2 cellular contexts compared by ENCODE assay signal in the genomic region with DNA sequence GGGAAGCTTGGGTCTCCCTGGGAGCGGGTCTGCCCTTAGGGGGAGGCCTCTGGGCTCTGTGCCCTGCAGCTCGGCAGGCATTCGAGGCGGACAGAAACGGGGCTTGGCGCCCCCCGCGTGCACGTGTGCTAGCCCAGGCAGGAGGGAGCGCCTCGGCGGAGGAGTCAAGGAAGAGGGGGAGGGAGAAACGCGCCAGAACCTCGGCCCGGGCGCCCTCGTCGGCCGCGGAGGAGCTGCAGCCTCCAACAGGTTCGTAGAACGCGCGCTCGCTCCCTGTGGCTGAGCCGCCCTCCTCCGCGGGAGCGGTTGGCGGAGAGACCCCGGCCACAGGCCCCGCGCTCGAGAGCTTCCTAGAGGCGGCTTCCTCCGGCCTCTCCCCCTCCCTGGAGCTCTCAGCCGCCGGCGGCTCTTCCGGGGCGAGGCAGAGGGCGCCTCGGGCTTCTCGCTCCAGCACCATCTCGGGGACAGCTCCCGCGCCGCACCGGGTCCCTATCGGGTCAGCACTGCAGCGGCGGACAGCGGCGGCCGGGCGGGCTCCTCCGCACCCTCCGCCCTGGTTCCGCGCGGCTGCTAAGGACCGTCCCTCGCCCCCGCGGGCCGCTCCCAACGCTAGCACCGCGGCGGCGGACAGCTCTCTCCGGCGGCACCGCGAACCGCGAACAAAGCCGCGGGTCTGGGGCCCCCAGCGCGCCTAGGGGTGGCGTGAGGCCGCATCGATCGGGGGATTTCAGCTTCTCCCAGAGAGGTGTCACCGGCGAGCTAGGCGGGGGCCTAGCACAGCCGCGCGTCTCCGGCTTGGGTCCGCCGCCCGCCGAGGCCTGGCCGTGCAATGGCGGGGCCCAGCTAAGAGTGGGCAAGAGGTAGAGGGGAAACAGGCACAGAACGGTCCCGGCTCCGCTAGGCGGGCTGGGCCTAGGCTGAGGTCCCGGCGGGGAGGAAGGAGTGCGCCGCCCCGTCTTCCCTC.
TF ChIP-seq lines count a peak whose summit lies in the region.

No MANE protein-coding gene starts in this region.

TF ChIP-seq in HEK293, 187 proteins besides CTCF, POLR2A, EP300 and RAD21 (continued from another document and continues in another):
- TF ChIP-seq ZNF677 (tag by site-specific recombination; IDR thresholded peaks at IDR 0.05) (no peak), ZNF585B (tag by site-specific recombination; IDR thresholded peaks at IDR 0.05) (no peak), ZNF561 (tag by site-specific recombination; IDR thresholded peaks at IDR 0.05; ENCODE audit: borderline replicate concordance) (peak; percentile 98), ZNF248 (tag by site-specific recombination; IDR thresholded peaks at IDR 0.05) (no peak), ZNF214 (tag by site-specific recombination; IDR thresholded peaks at IDR 0.05; ENCODE audit: borderline replicate concordance) (no peak), YY1 (tag by site-specific recombination; IDR thresholded peaks at IDR 0.05) (no peak; the same call in 1 of the 2 replicates), ZNF350 (tag by site-specific recombination; IDR thresholded peaks at IDR 0.05) (no peak), MYNN (tag by site-specific recombination; IDR thresholded peaks at IDR 0.05; ENCODE audit: borderline replicate concordance) (no peak; the same call in 1 of the 2 replicates), ZIC2 (tag by site-specific recombination; IDR thresholded peaks at IDR 0.05) (peak; percentile 57), TRIM28 (IDR thresholded peaks at IDR 0.05; ENCODE audit: borderline replicate concordance, low read length) (no peak), ZBTB48 (tag by site-specific recombination; IDR thresholded peaks at IDR 0.05) (peak; percentile 66; the same call in 1 of the 2 replicates), SP7 (tag by site-specific recombination; IDR thresholded peaks at IDR 0.05) (no peak; the same call in 1 of the 2 replicates), ZNF324 (tag by site-specific recombination; IDR thresholded peaks at IDR 0.05) (0 out of 2 replicates have a peak, but pooled peaks have one; percentile 37), EGR2 (tag by site-specific recombination; IDR thresholded peaks at IDR 0.05; ENCODE audit: low read depth) (peak; percentile 47), ZNF426 (tag by site-specific recombination; IDR thresholded peaks at IDR 0.05) (no peak), ZNF155 (tag by site-specific recombination; IDR thresholded peaks at IDR 0.05) (no peak), YY2 (tag by site-specific recombination; IDR thresholded peaks at IDR 0.05) (0 out of 2 replicates have a peak, but pooled peaks have one; percentile 55), ZNF10 (tag by site-specific recombination; IDR thresholded peaks at IDR 0.05) (0 out of 2 replicates have a peak, but pooled peaks have one; percentile 20), TCF7L2 (IDR thresholded peaks at IDR 0.05; ENCODE audit: borderline replicate concordance, low read depth, low read length) (no peak), SETDB1 (IDR thresholded peaks at IDR 0.05; ENCODE audit: insufficient read length, low read length) (no peak), ZNF335 (tag by site-specific recombination; conservative IDR thresholded peaks at IDR 0.05) (peak; percentile 81), ZBTB21 (tag by site-specific recombination; IDR thresholded peaks at IDR 0.05) (no peak), ZBTB7A (tag by site-specific recombination; IDR thresholded peaks at IDR 0.05; ENCODE audit: low read depth) (no peak)
- TF ChIP-seq, protein P1, sequence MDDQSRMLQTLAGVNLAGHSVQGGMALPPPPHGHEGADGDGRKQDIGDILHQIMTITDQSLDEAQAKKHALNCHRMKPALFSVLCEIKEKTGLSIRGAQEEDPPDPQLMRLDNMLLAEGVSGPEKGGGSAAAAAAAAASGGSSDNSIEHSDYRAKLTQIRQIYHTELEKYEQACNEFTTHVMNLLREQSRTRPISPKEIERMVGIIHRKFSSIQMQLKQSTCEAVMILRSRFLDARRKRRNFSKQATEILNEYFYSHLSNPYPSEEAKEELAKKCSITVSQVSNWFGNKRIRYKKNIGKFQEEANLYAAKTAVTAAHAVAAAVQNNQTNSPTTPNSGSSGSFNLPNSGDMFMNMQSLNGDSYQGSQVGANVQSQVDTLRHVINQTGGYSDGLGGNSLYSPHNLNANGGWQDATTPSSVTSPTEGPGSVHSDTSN (CRISPR knock-in tag; IDR thresholded peaks at IDR 0.05): peak; percentile 99
- TF ChIP-seq, protein P2, sequence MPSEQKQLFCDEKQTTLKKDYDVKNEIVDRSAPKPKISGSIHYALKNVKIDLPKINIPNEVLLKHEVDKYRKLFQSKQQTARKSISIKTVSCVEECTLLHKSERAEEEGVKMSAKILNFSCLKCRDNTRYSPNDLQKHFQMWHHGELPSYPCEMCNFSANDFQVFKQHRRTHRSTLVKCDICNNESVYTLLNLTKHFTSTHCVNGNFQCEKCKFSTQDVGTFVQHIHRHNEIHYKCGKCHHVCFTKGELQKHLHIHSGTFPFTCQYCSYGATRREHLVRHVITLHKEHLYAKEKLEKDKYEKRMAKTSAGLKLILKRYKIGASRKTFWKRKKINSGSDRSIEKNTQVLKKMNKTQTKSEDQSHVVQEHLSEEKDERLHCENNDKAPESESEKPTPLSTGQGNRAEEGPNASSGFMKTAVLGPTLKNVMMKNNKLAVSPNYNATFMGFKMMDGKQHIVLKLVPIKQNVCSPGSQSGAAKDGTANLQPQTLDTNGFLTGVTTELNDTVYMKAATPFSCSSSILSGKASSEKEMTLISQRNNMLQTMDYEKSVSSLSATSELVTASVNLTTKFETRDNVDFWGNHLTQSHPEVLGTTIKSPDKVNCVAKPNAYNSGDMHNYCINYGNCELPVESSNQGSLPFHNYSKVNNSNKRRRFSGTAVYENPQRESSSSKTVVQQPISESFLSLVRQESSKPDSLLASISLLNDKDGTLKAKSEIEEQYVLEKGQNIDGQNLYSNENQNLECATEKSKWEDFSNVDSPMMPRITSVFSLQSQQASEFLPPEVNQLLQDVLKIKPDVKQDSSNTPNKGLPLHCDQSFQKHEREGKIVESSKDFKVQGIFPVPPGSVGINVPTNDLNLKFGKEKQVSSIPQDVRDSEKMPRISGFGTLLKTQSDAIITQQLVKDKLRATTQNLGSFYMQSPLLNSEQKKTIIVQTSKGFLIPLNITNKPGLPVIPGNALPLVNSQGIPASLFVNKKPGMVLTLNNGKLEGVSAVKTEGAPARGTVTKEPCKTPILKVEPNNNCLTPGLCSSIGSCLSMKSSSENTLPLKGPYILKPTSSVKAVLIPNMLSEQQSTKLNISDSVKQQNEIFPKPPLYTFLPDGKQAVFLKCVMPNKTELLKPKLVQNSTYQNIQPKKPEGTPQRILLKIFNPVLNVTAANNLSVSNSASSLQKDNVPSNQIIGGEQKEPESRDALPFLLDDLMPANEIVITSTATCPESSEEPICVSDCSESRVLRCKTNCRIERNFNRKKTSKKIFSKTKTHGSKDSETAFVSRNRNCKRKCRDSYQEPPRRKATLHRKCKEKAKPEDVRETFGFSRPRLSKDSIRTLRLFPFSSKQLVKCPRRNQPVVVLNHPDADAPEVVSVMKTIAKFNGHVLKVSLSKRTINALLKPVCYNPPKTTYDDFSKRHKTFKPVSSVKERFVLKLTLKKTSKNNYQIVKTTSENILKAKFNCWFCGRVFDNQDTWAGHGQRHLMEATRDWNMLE (tag by site-specific recombination; conservative IDR thresholded peaks at IDR 0.05; ENCODE audit: low read depth): no peak

TF ChIP-seq in HepG2, 621 proteins besides CTCF, POLR2A, EP300 and RAD21 (continued from another document and continues in another):
- TF ChIP-seq, protein P3, sequence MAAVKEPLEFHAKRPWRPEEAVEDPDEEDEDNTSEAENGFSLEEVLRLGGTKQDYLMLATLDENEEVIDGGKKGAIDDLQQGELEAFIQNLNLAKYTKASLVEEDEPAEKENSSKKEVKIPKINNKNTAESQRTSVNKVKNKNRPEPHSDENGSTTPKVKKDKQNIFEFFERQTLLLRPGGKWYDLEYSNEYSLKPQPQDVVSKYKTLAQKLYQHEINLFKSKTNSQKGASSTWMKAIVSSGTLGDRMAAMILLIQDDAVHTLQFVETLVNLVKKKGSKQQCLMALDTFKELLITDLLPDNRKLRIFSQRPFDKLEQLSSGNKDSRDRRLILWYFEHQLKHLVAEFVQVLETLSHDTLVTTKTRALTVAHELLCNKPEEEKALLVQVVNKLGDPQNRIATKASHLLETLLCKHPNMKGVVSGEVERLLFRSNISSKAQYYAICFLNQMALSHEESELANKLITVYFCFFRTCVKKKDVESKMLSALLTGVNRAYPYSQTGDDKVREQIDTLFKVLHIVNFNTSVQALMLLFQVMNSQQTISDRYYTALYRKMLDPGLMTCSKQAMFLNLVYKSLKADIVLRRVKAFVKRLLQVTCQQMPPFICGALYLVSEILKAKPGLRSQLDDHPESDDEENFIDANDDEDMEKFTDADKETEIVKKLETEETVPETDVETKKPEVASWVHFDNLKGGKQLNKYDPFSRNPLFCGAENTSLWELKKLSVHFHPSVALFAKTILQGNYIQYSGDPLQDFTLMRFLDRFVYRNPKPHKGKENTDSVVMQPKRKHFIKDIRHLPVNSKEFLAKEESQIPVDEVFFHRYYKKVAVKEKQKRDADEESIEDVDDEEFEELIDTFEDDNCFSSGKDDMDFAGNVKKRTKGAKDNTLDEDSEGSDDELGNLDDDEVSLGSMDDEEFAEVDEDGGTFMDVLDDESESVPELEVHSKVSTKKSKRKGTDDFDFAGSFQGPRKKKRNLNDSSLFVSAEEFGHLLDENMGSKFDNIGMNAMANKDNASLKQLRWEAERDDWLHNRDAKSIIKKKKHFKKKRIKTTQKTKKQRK (IDR thresholded peaks at IDR 0.05; ENCODE audit: low read length): no peak
- TF ChIP-seq ZNF660 (CRISPR knock-in tag; IDR thresholded peaks at IDR 0.05; ENCODE audit: borderline replicate concordance, low read depth) (peak; percentile 99), SIN3A (IDR thresholded peaks at IDR 0.05; ENCODE audit: borderline replicate concordance, low read depth, low read length) (peak; percentile 100), ZNF557 (CRISPR knock-in tag; IDR thresholded peaks at IDR 0.05) (peak; percentile 100), RAD51 (IDR thresholded peaks at IDR 0.05; ENCODE audit: borderline replicate concordance) (no peak), PCBP2 (optimal IDR thresholded peaks at IDR 0.05; ENCODE audit: low read depth, low read length, poor library complexity, severe bottlenecking) (no peak), KLF12 (CRISPR knock-in tag; IDR thresholded peaks at IDR 0.05; ENCODE audit: borderline replicate concordance) (peak; percentile 100), MIER3 (CRISPR knock-in tag; IDR thresholded peaks at IDR 0.05; ENCODE audit: borderline replicate concordance) (peak; percentile 99), SP4 (CRISPR knock-in tag; IDR thresholded peaks at IDR 0.05) (peak; percentile 98), PTBP1 (IDR thresholded peaks at IDR 0.05; ENCODE audit: low read depth, low read length, poor library complexity, severe bottlenecking) (peak; percentile 48), KDM5B (CRISPR knock-in tag; IDR thresholded peaks at IDR 0.05; ENCODE audit: borderline replicate concordance) (peak; percentile 100), YEATS2 (CRISPR knock-in tag; IDR thresholded peaks at IDR 0.05; ENCODE audit: borderline replicate concordance) (peak; percentile 97), KAT8 (CRISPR knock-in tag; IDR thresholded peaks at IDR 0.05) (peak; percentile 95), FOXK2 (IDR thresholded peaks at IDR 0.05) (no peak), STAG1 (CRISPR knock-in tag; IDR thresholded peaks at IDR 0.05) (peak; percentile 62), ZSCAN21 (CRISPR knock-in tag; IDR thresholded peaks at IDR 0.05; ENCODE audit: borderline replicate concordance) (peak; percentile 100), RFX1 (IDR thresholded peaks at IDR 0.05) (no peak), HOXA9 (CRISPR knock-in tag; IDR thresholded peaks at IDR 0.05; ENCODE audit: borderline replicate concordance) (peak; percentile 100), DPF2 (CRISPR knock-in tag; IDR thresholded peaks at IDR 0.05; ENCODE audit: borderline replicate concordance, low read depth) (peak; percentile 74), ZNF207 (IDR thresholded peaks at IDR 0.05; ENCODE audit: borderline replicate concordance) (no peak), EEA1 (CRISPR knock-in tag; IDR thresholded peaks at IDR 0.05; ENCODE audit: borderline replicate concordance) (peak; percentile 100)
- TF ChIP-seq, protein P4, sequence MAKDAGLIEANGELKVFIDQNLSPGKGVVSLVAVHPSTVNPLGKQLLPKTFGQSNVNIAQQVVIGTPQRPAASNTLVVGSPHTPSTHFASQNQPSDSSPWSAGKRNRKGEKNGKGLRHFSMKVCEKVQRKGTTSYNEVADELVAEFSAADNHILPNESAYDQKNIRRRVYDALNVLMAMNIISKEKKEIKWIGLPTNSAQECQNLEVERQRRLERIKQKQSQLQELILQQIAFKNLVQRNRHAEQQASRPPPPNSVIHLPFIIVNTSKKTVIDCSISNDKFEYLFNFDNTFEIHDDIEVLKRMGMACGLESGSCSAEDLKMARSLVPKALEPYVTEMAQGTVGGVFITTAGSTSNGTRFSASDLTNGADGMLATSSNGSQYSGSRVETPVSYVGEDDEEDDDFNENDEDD (CRISPR knock-in tag; IDR thresholded peaks at IDR 0.05; ENCODE audit: borderline replicate concordance): peak; percentile 91
- TF ChIP-seq, protein P5, sequence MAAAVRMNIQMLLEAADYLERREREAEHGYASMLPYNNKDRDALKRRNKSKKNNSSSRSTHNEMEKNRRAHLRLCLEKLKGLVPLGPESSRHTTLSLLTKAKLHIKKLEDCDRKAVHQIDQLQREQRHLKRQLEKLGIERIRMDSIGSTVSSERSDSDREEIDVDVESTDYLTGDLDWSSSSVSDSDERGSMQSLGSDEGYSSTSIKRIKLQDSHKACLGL (CRISPR knock-in tag; IDR thresholded peaks at IDR 0.05): peak; percentile 100
- TF ChIP-seq, protein P6, sequence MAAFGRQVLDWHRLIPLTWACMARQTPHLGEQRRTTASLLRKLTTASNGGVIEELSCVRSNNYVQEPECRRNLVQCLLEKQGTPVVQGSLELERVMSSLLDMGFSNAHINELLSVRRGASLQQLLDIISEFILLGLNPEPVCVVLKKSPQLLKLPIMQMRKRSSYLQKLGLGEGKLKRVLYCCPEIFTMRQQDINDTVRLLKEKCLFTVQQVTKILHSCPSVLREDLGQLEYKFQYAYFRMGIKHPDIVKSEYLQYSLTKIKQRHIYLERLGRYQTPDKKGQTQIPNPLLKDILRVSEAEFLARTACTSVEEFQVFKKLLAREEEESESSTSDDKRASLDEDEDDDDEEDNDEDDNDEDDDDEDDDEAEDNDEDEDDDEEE (CRISPR knock-in tag; IDR thresholded peaks at IDR 0.05): peak; percentile 100
- TF ChIP-seq, protein P7, sequence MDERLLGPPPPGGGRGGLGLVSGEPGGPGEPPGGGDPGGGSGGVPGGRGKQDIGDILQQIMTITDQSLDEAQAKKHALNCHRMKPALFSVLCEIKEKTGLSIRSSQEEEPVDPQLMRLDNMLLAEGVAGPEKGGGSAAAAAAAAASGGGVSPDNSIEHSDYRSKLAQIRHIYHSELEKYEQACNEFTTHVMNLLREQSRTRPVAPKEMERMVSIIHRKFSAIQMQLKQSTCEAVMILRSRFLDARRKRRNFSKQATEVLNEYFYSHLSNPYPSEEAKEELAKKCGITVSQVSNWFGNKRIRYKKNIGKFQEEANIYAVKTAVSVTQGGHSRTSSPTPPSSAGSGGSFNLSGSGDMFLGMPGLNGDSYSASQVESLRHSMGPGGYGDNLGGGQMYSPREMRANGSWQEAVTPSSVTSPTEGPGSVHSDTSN (CRISPR knock-in tag; IDR thresholded peaks at IDR 0.05): no peak
- TF ChIP-seq, protein P8, sequence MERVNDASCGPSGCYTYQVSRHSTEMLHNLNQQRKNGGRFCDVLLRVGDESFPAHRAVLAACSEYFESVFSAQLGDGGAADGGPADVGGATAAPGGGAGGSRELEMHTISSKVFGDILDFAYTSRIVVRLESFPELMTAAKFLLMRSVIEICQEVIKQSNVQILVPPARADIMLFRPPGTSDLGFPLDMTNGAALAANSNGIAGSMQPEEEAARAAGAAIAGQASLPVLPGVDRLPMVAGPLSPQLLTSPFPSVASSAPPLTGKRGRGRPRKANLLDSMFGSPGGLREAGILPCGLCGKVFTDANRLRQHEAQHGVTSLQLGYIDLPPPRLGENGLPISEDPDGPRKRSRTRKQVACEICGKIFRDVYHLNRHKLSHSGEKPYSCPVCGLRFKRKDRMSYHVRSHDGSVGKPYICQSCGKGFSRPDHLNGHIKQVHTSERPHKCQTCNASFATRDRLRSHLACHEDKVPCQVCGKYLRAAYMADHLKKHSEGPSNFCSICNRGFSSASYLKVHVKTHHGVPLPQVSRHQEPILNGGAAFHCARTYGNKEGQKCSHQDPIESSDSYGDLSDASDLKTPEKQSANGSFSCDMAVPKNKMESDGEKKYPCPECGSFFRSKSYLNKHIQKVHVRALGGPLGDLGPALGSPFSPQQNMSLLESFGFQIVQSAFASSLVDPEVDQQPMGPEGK (CRISPR knock-in tag; IDR thresholded peaks at IDR 0.05): peak; percentile 94
